ENCODE assay signal across 11 cellular contexts in genomic region chr17:61416211-61416539, GRCh38. TPM values are rescaled to one million over a fixed set of nuclear protein-coding genes. Genes with fewer than 3 reads are reported as not detected.
DNase-seq lines count a peak whose midpoint lies in the region; ATAC-seq, FAIRE-seq and TF ChIP-seq lines count a peak whose summit lies in the region.
"Had no signal": no experiment of that assay in that cellular context is flagged by ENCODE, and none has a peak within 500 bp of the region (broad histone marks: within the 10 kb centered on the region; RNA-seq: fewer than 3 reads in every experiment).

No MANE protein-coding gene starts in this region.

- H3K79me1 ChIP-seq in H1 (ENCODE audit: low read depth, low read length), result no peaks in the 10 kb centered on the region

- H3K4ac ChIP-seq in H1 (replicated peaks; ENCODE audit: insufficient read length, low read depth, low read length), result no peak overlapping the region

- ATAC-seq in Right ventricle myocardium superior (ENCODE audit: poor library complexity) (no peak), T-cell (replicated peaks in 1 of 4) (no peak)

- H3K18ac ChIP-seq in H1 (ENCODE audit: extremely low read depth, low read length), result peak overlapping the region; percentile 32; the same call in 1 of the 2 replicates

- H3K27me3 Mint-ChIP-seq in neural crest cell (ENCODE audit: low read depth), result peaks cover 24% of the 10 kb centered on the region
- peaks cover 22 to 40% of the 10 kb centered on the region in 2 donors for H3K27me3 Mint-ChIP-seq in T-cell

- no peaks in the 10 kb centered on the region for H3K36me3 Mint-ChIP-seq in neural crest cell (ENCODE audit: low read depth)
- no peaks in the 10 kb centered on the region for H3K36me3 Mint-ChIP-seq in T-cell

- H2BK5ac ChIP-seq in H1 (ENCODE audit: low read depth, low read length), result 0 out of 2 replicates have a peak overlapping the region, but pooled peaks have one; percentile 35

- H3K9ac ChIP-seq in H1 (replicated peaks in 1 of 4; ENCODE audit: extremely low read depth in 1 of 4, low read depth in 3 of 4, low read length in 3 of 4), result no peak overlapping the region

- H4K91ac ChIP-seq in H1 (replicated peaks; ENCODE audit: insufficient read length, low read length), result no peak overlapping the region

- no peaks in the 10 kb centered on the region for H3K79me2 ChIP-seq in H1 (ENCODE audit: control insufficient read depth in 1 of 2, insufficient read depth in 2 of 2, low read length in 2 of 2)

- no peak overlapping the region for H3K56ac ChIP-seq in H1 (replicated peaks; ENCODE audit: insufficient read length, low read depth, low read length)

- H3K27ac Mint-ChIP-seq in neural crest cell (ENCODE audit: unreplicated experiment) (no peak overlapping the region), T-cell (peak overlapping the region in 1 of 2 donors; percentile 59)

- H4K5ac ChIP-seq in H1 (ENCODE audit: insufficient read length, low read depth, low read length), result no peak overlapping the region

- FAIRE-seq in H1 (lab: Jason Lieb, UNC), result no peak
- FAIRE-seq: islet of Langerhans had no signal

- no peaks in the 10 kb centered on the region for H3K9me3 ChIP-seq in right atrium auricular region
- no peaks in the 10 kb centered on the region for H3K9me3 ChIP-seq in H1 (ENCODE audit: insufficient read depth in 2 of 2, low read depth in 1 of 2, low read length in 1 of 2)

- H2BK20ac ChIP-seq in H1 (ENCODE audit: low read length), result no peak overlapping the region

- no peak overlapping the region for H3K23ac ChIP-seq in H1 (ENCODE audit: insufficient read length)

- peaks cover 18% of the 10 kb centered on the region for H3K23me2 ChIP-seq in H1 (ENCODE audit: low read depth, low read length)

- 0 out of 2 replicates have a peak overlapping the region, but pooled peaks have one; percentile 19 for H2AK5ac ChIP-seq in H1 (ENCODE audit: low read depth, low read length)

- no peak for TF ChIP-seq CTCF in right atrium auricular region (IDR thresholded peaks at IDR 0.05)
- no peak for TF ChIP-seq CTCF in H1 (IDR thresholded peaks at IDR 0.05; ENCODE audit: control extremely low read depth in 1 of 3, insufficient read depth in 1 of 3, low read depth in 1 of 3, low read length in 3 of 3)
- no peak for TF ChIP-seq CTCF in neural crest cell (conservative IDR thresholded peaks at IDR 0.05)

- H2AFZ ChIP-seq in H1 (ENCODE audit: low read length), result no peak overlapping the region

- POLR2A ChIA-PET in H1 (lab: Charles Lee; ENCODE audit: partially characterized antibody) (interaction anchor here (0.6 kb wide), 1 partner anchor 31 kb away, joined by 3 read pairs; no protein-coding TSS in a partner anchor), T-cell (lab: Charles Lee) (no interaction called here)

- H3K27ac ChIP-seq in right atrium auricular region (peak overlapping the region; percentile 57 to 60), H1 (ENCODE audit: low read depth, low read length) (no peak overlapping the region)

- H3K14ac ChIP-seq in H1 (ENCODE audit: insufficient read length), result no peak overlapping the region

- H2BK120ac ChIP-seq in H1 (replicated peaks; ENCODE audit: low read depth, low read length), result no peak overlapping the region

- peak overlapping the region; percentile 60; the same call in 1 of the 2 replicates for H2BK12ac ChIP-seq in H1 (ENCODE audit: low read depth, low read length)

- H3K9me3 Mint-ChIP-seq in neural crest cell, result no peaks in the 10 kb centered on the region
- H3K9me3 Mint-ChIP-seq in T-cell, result no peaks in the 10 kb centered on the region

- H3K4me3 ChIP-seq in right atrium auricular region (peak overlapping the region in 1 of 2 donors; percentile 35), H1 (ENCODE audit: extremely low read depth in 1 of 4, insufficient read depth in 2 of 4, low read depth in 3 of 4, low read length in 4 of 4) (peak overlapping the region in 1 of 4 experiments; percentile 56; a peak in 2 of 8 replicates)

- intact Hi-C loops in Right ventricle myocardium superior (cut with DNase I), result loop anchor here (5.0 to 10.0 kb wide), 2 partner anchors 136 to 649 kb away; partner anchors contain the start of gene MED13

- TF ChIP-seq POLR2A in H1 (IDR thresholded peaks at IDR 0.05; ENCODE audit: control extremely low read depth in 1 of 2, low read depth in 2 of 2, low read length in 2 of 2), result no peak

- in situ Hi-C loops in KBM-7 (cut with MboI; ENCODE audit: low pct_unique_long_range_greater_than_20kb, low sequenced_read_pairs), result loop anchor here (25.0 kb wide), 2 partner anchors 146 to 421 kb away; no protein-coding TSS in a partner anchor

- H3K4me2 ChIP-seq in H1 (ENCODE audit: insufficient read depth in 1 of 2, low read depth in 2 of 2, low read length in 2 of 2), result peak overlapping the region; percentile 52 to 86

- H3K4me1 ChIP-seq in right atrium auricular region (peaks cover 0 to 44% of the 10 kb centered on the region in 2 donors), H1 (replicated peaks in 1 of 4; ENCODE audit: control insufficient read depth in 3 of 4, insufficient read depth in 4 of 4, low read length in 3 of 4) (peaks cover 0 to 11% (median 4%) of the 10 kb centered on the region in 4 experiments; a peak in 4 of 7 replicates)

- H3K4me1 Mint-ChIP-seq in neural crest cell (peaks cover 18% of the 10 kb centered on the region), T-cell (peaks cover 0 to 6% (median 0%) of the 10 kb centered on the region in 3 donors)

- H3K36me3 ChIP-seq in right atrium auricular region, result no peaks in the 10 kb centered on the region
- no peaks in the 10 kb centered on the region for H3K36me3 ChIP-seq in H1 (ENCODE audit: control insufficient read depth in 2 of 4, insufficient read depth in 4 of 4, low read length in 3 of 4)

- H4K20me1 ChIP-seq in H1 (replicated peaks in 1 of 2; ENCODE audit: control insufficient read depth in 1 of 2, insufficient read depth in 2 of 2, low read length in 2 of 2), result no peaks in the 10 kb centered on the region

- DNase-seq in right atrium auricular region (ENCODE audit: low spot score) (no peak), Right ventricle myocardium superior (no peak), H1 (ENCODE audit: low read depth in 1 of 2, low spot score in 2 of 2) (no peak), neural crest cell (ENCODE audit: low read depth, low spot score) (no peak), T-cell (no peak), iPS-NIHi11 (ENCODE audit: low spot score) (no peak), KBM-7 (no peak)
- no peak for DNase-seq in stimulated activated naive CD4-positive, alpha-beta T cell (lab: John Stamatoyannopoulos, UW)
- DNase-seq: cortex of kidney had no signal

- H3K27me3 ChIP-seq in right atrium auricular region (no peaks in the 10 kb centered on the region), H1 (replicated peaks in 1 of 4; ENCODE audit: control insufficient read depth in 3 of 4, extremely low read depth in 1 of 4, insufficient read depth in 3 of 4, low read length in 3 of 4) (peaks cover 6 to 58% (median 51%) of the 10 kb centered on the region in 4 experiments)

- no peak for TF ChIP-seq EP300 in H1 (IDR thresholded peaks at IDR 0.05; ENCODE audit: borderline replicate concordance in 1 of 2, low read depth in 2 of 2, low read length in 2 of 2)

- peak overlapping the region; percentile 81; the same call in 1 of the 2 replicates for H2BK15ac ChIP-seq in H1 (ENCODE audit: low read length)

- peak overlapping the region; percentile 49 for H3K4me3 Mint-ChIP-seq in neural crest cell
- H3K4me3 Mint-ChIP-seq in T-cell, result no peak overlapping the region

- CTCF ChIA-PET in H1 (lab: Charles Lee; ENCODE audit: partially characterized antibody) (interaction anchor here (1.2 to 8.8 kb wide), 7 partner anchors 10 to 158 kb away, joined by 3 to 108 read pairs (median 9); partner anchors contain the start of gene TBX4), T-cell (lab: Charles Lee) (interaction anchor here in 1 of 2 donors (0.7 kb wide), 1 partner anchor 371 kb away, joined by 3 read pairs; no protein-coding TSS in a partner anchor)

- 78% methylated on average over 6 of the region's 6 CpGs; no CpG with 5 or more reads in 1 of the 2 experiments for WGBS in H1 (ENCODE audit: extremely low coverage in 1 of 2, insufficient coverage in 1 of 2, insufficient read length in 1 of 2, insufficient replicate concordance in 2 of 2, low coverage in 1 of 2, low lambda C conversion rate in 2 of 2, missing lambda C conversion rate in 1 of 2), 2 experiments

- TF ChIP-seq RAD21 in H1 (IDR thresholded peaks at IDR 0.05 in 1 of 2, conservative IDR thresholded peaks at IDR 0.05 in 1 of 2; ENCODE audit: low read depth in 2 of 2, low read length in 2 of 2), result no peak

- H4K8ac ChIP-seq in H1 (ENCODE audit: extremely low read depth, insufficient read depth, low read length), result no peak overlapping the region

TF ChIP-seq in H1, 55 proteins besides CTCF, POLR2A, EP300 and RAD21 (continues in another document):
- TF ChIP-seq POLR2AphosphoS5 (IDR thresholded peaks at IDR 0.05; ENCODE audit: low read depth, low read length), result no peak
- no peak for TF ChIP-seq RFX5 (IDR thresholded peaks at IDR 0.05; ENCODE audit: borderline replicate concordance, low read depth, low read length)

RNA-seq across cellular contexts. Expression of gene TBX2, which starts 16.5 kb away (rescaled TPM):
- total RNA-seq in right atrium auricular region (1 to 10 TPM; 4.3 to 6.9 TPM), Right ventricle myocardium superior (13.1 TPM), neural crest cell (16.1 and 18.7 TPM in 2 replicates), T-cell (under 1 TPM in 3 of 5 donors, not detected in 2; 0.26 to 0.82 (median 0.32) TPM)
- total RNA-seq in H1 (2021; fragmentation: NEBNext Ultra II Directional; extraction: Animal tissue kit (Norgen Biotek cat#: 25700)), result not detected in 2 replicates
- polyA plus RNA-seq in H1 (2011; rRNA removed), result 0.02 TPM in 1 of 2 replicates, not detected in the other
- not detected for polyA plus RNA-seq in H1 (2011; cell fraction: cytosol; rRNA removed)
- polyA plus RNA-seq in H1 (2011; cell fraction: nucleus; rRNA removed), result not detected
- polyA plus RNA-seq in H1 (2012, experiment 1 of 2), result 0.09 TPM in 1 of 4 replicates, not detected in the others
- not detected for polyA plus RNA-seq in H1 (2012, experiment 2 of 2)
- not detected for polyA plus RNA-seq in H1 (2013, experiment 1 of 2)
- polyA plus RNA-seq in H1 (2013, experiment 2 of 2), result not detected
- not detected in 2 replicates for polyA minus RNA-seq in H1 (2011; rRNA and poly(A)+ RNA removed)
- not detected for polyA minus RNA-seq in H1 (2011; cell fraction: cytosol; rRNA and poly(A)+ RNA removed)
- not detected for polyA minus RNA-seq in H1 (2011; cell fraction: nucleus; rRNA and poly(A)+ RNA removed)

RNA-seq across cellular contexts. Expression of gene TBX4, which starts 36.0 kb away (rescaled TPM):
- total RNA-seq in right atrium auricular region (not detected), Right ventricle myocardium superior (not detected), neural crest cell (not detected in 2 replicates), T-cell (not detected)
- not detected in 2 replicates for total RNA-seq in H1 (2021; fragmentation: NEBNext Ultra II Directional; extraction: Animal tissue kit (Norgen Biotek cat#: 25700))
- 0.02 TPM in 1 of 2 replicates, not detected in the other for polyA plus RNA-seq in H1 (2011; rRNA removed)
- not detected for polyA plus RNA-seq in H1 (2011; cell fraction: cytosol; rRNA removed)
- not detected for polyA plus RNA-seq in H1 (2011; cell fraction: nucleus; rRNA removed)
- polyA plus RNA-seq in H1 (2012, experiment 1 of 2), result 0.15 to 0.34 TPM in 2 of 4 replicates, not detected in the others
- 0.04 TPM for polyA plus RNA-seq in H1 (2012, experiment 2 of 2)
- not detected for polyA plus RNA-seq in H1 (2013, experiment 1 of 2)
- polyA plus RNA-seq in H1 (2013, experiment 2 of 2), result 0.02 TPM
- polyA minus RNA-seq in H1 (2011; rRNA and poly(A)+ RNA removed), result not detected in 2 replicates
- polyA minus RNA-seq in H1 (2011; cell fraction: cytosol; rRNA and poly(A)+ RNA removed), result not detected
- polyA minus RNA-seq in H1 (2011; cell fraction: nucleus; rRNA and poly(A)+ RNA removed), result not detected
- total RNA-seq: temporal lobe had no signal
